In the genomic region with DNA sequence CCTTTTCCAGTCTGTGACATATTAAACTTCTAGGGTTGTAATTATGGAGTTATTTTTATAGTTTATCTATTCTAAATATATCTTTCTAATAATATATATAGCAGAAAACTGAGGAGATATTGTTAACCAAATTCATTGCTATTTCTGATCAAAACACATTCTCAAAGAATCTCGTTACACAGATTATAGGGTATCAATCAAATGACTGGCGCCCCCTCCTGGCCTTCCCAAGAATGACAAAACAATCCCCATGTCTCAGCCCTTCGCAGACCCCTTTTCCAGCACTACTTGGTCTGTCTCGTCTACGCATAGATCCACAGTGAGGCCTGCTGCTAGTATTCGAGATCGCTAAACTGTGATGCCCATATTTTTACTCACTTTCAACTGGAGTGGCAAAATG, we compare ENCODE assay signal across 9 cellular contexts.
DNase-seq lines count a peak whose midpoint lies in the region; ATAC-seq, FAIRE-seq and TF ChIP-seq lines count a peak whose summit lies in the region.
"Had no signal": no experiment of that assay in that cellular context is flagged by ENCODE, and none has a peak within 500 bp of the region (broad histone marks: within the 10 kb centered on the region; RNA-seq: fewer than 3 reads in every experiment).

No MANE protein-coding gene starts in this region.

- H3K27me3 Mint-ChIP-seq in activated T-cell treated with anti-CD3 and anti-CD28 coated beads, Interleukin-2, amount 50 U/mL, for 24 hours, result peaks cover 21% of the 10 kb centered on the region

- H3K9ac ChIP-seq in kidney (ENCODE audit: low read length in 2 of 2), result no peak overlapping the region

- WGBS in aorta, 2 donors, result 56 to 74% methylated on average over 7 of the region's 7 CpGs

- intact Hi-C loops in kidney (cut with DNase I) (no loop called here), aorta (cut with DNase I) (no loop called here)

- peak; percentile 65 for FAIRE-seq in kidney (lab: Jason Lieb, UNC)

- no peaks in the 10 kb centered on the region for H3K9me3 Mint-ChIP-seq in activated T-cell treated with anti-CD3 and anti-CD28 coated beads, Interleukin-2, amount 50 U/mL, for 24 hours

- no peaks in the 10 kb centered on the region for H3K36me3 Mint-ChIP-seq in activated T-cell treated with anti-CD3 and anti-CD28 coated beads, Interleukin-2, amount 50 U/mL, for 24 hours (ENCODE audit: low read depth)

- H3K27ac ChIP-seq in kidney (ENCODE audit: low read depth in 2 of 2, low read length in 2 of 2), result no peak overlapping the region
- no peak overlapping the region for H3K27ac ChIP-seq in aorta (ENCODE audit: low read depth in 1 of 2, low read length in 2 of 2)
- H3K27ac ChIP-seq: epithelial cell of prostate had no signal

- H3K4me3 ChIP-seq in kidney (ENCODE audit: low read length in 2 of 2), result no peak overlapping the region
- no peak overlapping the region for H3K4me3 ChIP-seq in aorta (ENCODE audit: low read length in 2 of 2)

- no peaks in the 10 kb centered on the region for H3K4me1 ChIP-seq in kidney (ENCODE audit: control insufficient read depth in 1 of 2, insufficient read depth in 1 of 2, low read depth in 1 of 2, low read length in 2 of 2)
- no peaks in the 10 kb centered on the region for H3K4me1 ChIP-seq in aorta (ENCODE audit: control insufficient read depth in 1 of 2, insufficient read depth in 2 of 2, low read length in 2 of 2)

- no peaks in the 10 kb centered on the region for H3K27me3 ChIP-seq in aorta (ENCODE audit: control insufficient read depth in 1 of 2, insufficient read depth in 2 of 2, low read length in 1 of 2)

- no peak overlapping the region for H3K27ac Mint-ChIP-seq in activated T-cell treated with anti-CD3 and anti-CD28 coated beads, Interleukin-2, amount 50 U/mL, for 24 hours

- TF ChIP-seq CTCF in kidney (IDR thresholded peaks at IDR 0.05; ENCODE audit: borderline replicate concordance, extremely low read depth, insufficient read depth), result peak; percentile 29

- ATAC-seq in aorta (ENCODE audit: low FRiP score), result no peak

- no peak overlapping the region for H3K4me3 Mint-ChIP-seq in activated T-cell treated with anti-CD3 and anti-CD28 coated beads, Interleukin-2, amount 50 U/mL, for 24 hours

- in situ Hi-C loops in KBM-7 (cut with MboI; ENCODE audit: low pct_unique_long_range_greater_than_20kb, low sequenced_read_pairs), result no loop called here

- H3K9me3 ChIP-seq in kidney (ENCODE audit: control insufficient read depth in 1 of 2, low read length in 2 of 2) (no peaks in the 10 kb centered on the region), aorta (ENCODE audit: control insufficient read depth, low read length) (no peaks in the 10 kb centered on the region)

- H3K36me3 ChIP-seq in kidney (ENCODE audit: control insufficient read depth in 1 of 2, insufficient read depth in 2 of 2, low read length in 2 of 2) (no peaks in the 10 kb centered on the region), aorta (ENCODE audit: control insufficient read depth in 1 of 2, insufficient read depth in 2 of 2, low read length in 1 of 2) (no peaks in the 10 kb centered on the region)

- no peaks in the 10 kb centered on the region for H3K4me1 Mint-ChIP-seq in activated T-cell treated with anti-CD3 and anti-CD28 coated beads, Interleukin-2, amount 50 U/mL, for 24 hours (ENCODE audit: low read depth)

- DNase-seq in COLO668 (lab: John Stamatoyannopoulos, UW; ENCODE audit: unreplicated experiment), result peak; percentile 7
- DNase-seq in KBM-7, result peak; percentile 25
- DNase-seq in activated T-cell treated with anti-CD3 and anti-CD28 coated beads, Interleukin-2, amount 50 U/mL, for 24 hours, result peak; percentile 62
- DNase-seq in kidney, result no peak
- no peak for DNase-seq in Ammon's horn (ENCODE audit: low spot score)
- no peak for DNase-seq in AG08396 (ENCODE audit: low spot score)
- DNase-seq in aorta, result no peak
- no peak for DNase-seq in NCI-H146 treated with DMSO at 0.1 percent for 48 hours (lab: John Stamatoyannopoulos, UW; ENCODE audit: unreplicated experiment)

Comparison
In these comparisons a context has a peak if more than half of its experiments do, and no peak if none do; other contexts are left out.
1. DNase-seq: peak in COLO668 (single experiment), KBM-7 (single experiment) and activated T-cell treated with anti-CD3 and anti-CD28 coated beads, Interleukin-2, amount 50 U/mL, for 24 hours (single experiment); none in kidney (single experiment), Ammon's horn (single experiment), AG08396 (single experiment), aorta (0 of 2) and NCI-H146 treated with DMSO at 0.1 percent for 48 hours (single experiment).